20 cellular contexts compared by ENCODE assay signal in the genomic region with DNA sequence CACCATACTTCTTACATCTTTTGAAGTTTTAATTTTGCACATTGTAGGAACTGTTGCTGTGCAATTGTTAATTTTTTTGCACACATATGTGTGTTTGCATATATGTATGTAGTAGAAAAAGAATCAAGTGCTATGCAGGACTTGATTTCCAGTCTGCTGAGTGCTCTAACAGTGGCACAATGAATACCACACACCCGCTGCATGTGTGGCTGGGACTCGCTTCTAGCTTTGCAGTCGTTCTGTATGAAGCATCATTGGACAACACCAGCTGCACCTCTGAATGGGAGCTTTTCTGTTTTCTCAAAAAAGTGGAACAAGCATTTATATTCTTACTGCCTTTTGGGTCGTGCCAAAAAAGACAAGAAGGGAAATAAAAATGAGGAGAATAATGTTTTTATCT.
DNase-seq lines count a peak whose midpoint lies in the region; ATAC-seq and TF ChIP-seq lines count a peak whose summit lies in the region.
"Had no signal": no experiment of that assay in that cellular context is flagged by ENCODE, and none has a peak within 500 bp of the region (broad histone marks: within the 10 kb centered on the region; RNA-seq: fewer than 3 reads in every experiment).

No MANE protein-coding gene starts in this region.

- no peaks in the 10 kb centered on the region for H3K27me3 Mint-ChIP-seq in naive thymus-derived CD8-positive, alpha-beta T cell
- peaks cover 0 to 3% (median 0%) of the 10 kb centered on the region in 3 donors for H3K27me3 Mint-ChIP-seq in immature natural killer cell (ENCODE audit: low read depth in 3 of 3)
- H3K27me3 Mint-ChIP-seq: activated CD8-positive, alpha-beta memory T cell treated with anti-CD3 and anti-CD28 coated beads, Interleukin-2, amount 10 ng/mL, durations not matched to agents 7 days and 5 days had no signal

- 35 to 39% methylated on average over 4 of the region's 4 CpGs for WGBS in aorta, 2 donors
- WGBS in SK-N-SH (ENCODE audit: low lambda C conversion rate) = 92% methylated on average over 4 of the region's 4 CpGs

- peaks cover 30 to 72% (median 61%) of the 10 kb centered on the region in 4 donors for H3K4me1 Mint-ChIP-seq in naive thymus-derived CD8-positive, alpha-beta T cell
- H3K4me1 Mint-ChIP-seq in immature natural killer cell = peaks cover 21 to 56% of the 10 kb centered on the region in 2 donors
- H3K4me1 Mint-ChIP-seq: CD14-positive monocyte had no signal

- peak overlapping the region in 2 of 10 donors; percentile 1 to 15 for H3K4me3 Mint-ChIP-seq in naive thymus-derived CD8-positive, alpha-beta T cell
- H3K4me3 Mint-ChIP-seq in immature natural killer cell = no peak overlapping the region
- H3K4me3 Mint-ChIP-seq: activated CD8-positive, alpha-beta memory T cell treated with anti-CD3 and anti-CD28 coated beads, Interleukin-2, amount 10 ng/mL, durations not matched to agents 7 days and 5 days; CD14-positive monocyte had no signal

- intact Hi-C loops in left ventricle myocardium inferior (cut with micrococcal nuclease) (no loop called here), Right ventricle myocardium superior (cut with DNase I) (no loop called here), dorsolateral prefrontal cortex (cut with DNase I) (loop anchor here in 1 of 2 donors (5.0 kb wide), 2 partner anchors 49 to 564 kb away; partner anchors contain the start of gene FOXP1), aorta (cut with DNase I) (loop anchor here in 1 of 2 donors (5.0 kb wide), 1 partner anchor 44 kb away; no protein-coding TSS in a partner anchor)

- H3K79me2 ChIP-seq in SK-N-SH (ENCODE audit: insufficient read depth) = peaks cover 96% of the 10 kb centered on the region

- ATAC-seq in Right ventricle myocardium superior (ENCODE audit: poor library complexity) (no peak), aorta (ENCODE audit: low FRiP score) (no peak), HG02973 (IDR thresholded peaks at IDR 0.05; ENCODE audit: unreplicated experiment) (no peak)
- ATAC-seq in naive thymus-derived CD8-positive, alpha-beta T cell = peak in 1 of 2 donors; percentile 21
- ATAC-seq: activated CD4-positive, CD25-positive, alpha-beta regulatory T cell treated with anti-CD3 and anti-CD28 coated beads, Interleukin-2, amount 50 U/mL, for 24 hours; activated CD8-positive, alpha-beta memory T cell treated with anti-CD3 and anti-CD28 coated beads, Interleukin-2, amount 10 ng/mL, durations not matched to agents 7 days and 5 days; left lobe of liver; mucosa of descending colon had no signal

- TF ChIP-seq RAD21 in SK-N-SH (IDR thresholded peaks at IDR 0.05; ENCODE audit: low read length) = no peak

- no peak overlapping the region for H3K4me2 ChIP-seq in SK-N-SH

- H3K4me3 ChIP-seq in left ventricle myocardium inferior (no peak overlapping the region), dorsolateral prefrontal cortex (peak overlapping the region in 17 of 59 donors; percentile 2 to 33 (median 12)), aorta (ENCODE audit: low read length in 2 of 2) (no peak overlapping the region), SK-N-SH (ENCODE audit: low read depth in 2 of 2, low read length in 1 of 2) (no peak overlapping the region)
- H3K4me3 ChIP-seq: mucosa of descending colon, Peyer's patch, testis had no signal

- H3K27ac Mint-ChIP-seq in naive thymus-derived CD8-positive, alpha-beta T cell = peak overlapping the region in 9 of 10 donors; percentile 18 to 87 (median 57)
- H3K27ac Mint-ChIP-seq in immature natural killer cell = peak overlapping the region in 1 of 6 donors; percentile 51
- H3K27ac Mint-ChIP-seq: activated CD8-positive, alpha-beta memory T cell treated with anti-CD3 and anti-CD28 coated beads, Interleukin-2, amount 10 ng/mL, durations not matched to agents 7 days and 5 days; CD14-positive monocyte had no signal

- POLR2A ChIA-PET in naive thymus-derived CD8-positive, alpha-beta T cell (lab: Charles Lee) = no interaction called here
- POLR2A ChIA-PET in SK-N-SH (lab: Yijun Ruan, JAX) = no interaction called here

- H3K27ac ChIP-seq in left ventricle myocardium inferior (replicated peaks) (peak overlapping the region; percentile 6), dorsolateral prefrontal cortex (peak overlapping the region in 58 of 59 donors; percentile 3 to 91 (median 78)), aorta (ENCODE audit: low read depth in 1 of 2, low read length in 2 of 2) (peak overlapping the region; percentile 37 to 57), SK-N-SH (ENCODE audit: low read depth in 2 of 2, low read length in 1 of 2) (no peak overlapping the region)
- H3K27ac ChIP-seq: Peyer's patch, testis had no signal

- peaks cover 0 to 4% (median 0%) of the 10 kb centered on the region in 9 donors for H3K9me3 Mint-ChIP-seq in naive thymus-derived CD8-positive, alpha-beta T cell
- no peaks in the 10 kb centered on the region for H3K9me3 Mint-ChIP-seq in immature natural killer cell

- H3K9ac ChIP-seq in SK-N-SH = no peak overlapping the region

- no peak overlapping the region for H2AFZ ChIP-seq in SK-N-SH (ENCODE audit: low read depth)

- DNase-seq in left ventricle myocardium inferior (no peak), Right ventricle myocardium superior (no peak), dorsolateral prefrontal cortex (peak in 9 of 10 donors; percentile 40 to 80 (median 61)), aorta (no peak), SK-N-SH (no peak), immature natural killer cell (no peak)
- DNase-seq in naive thymus-derived CD8-positive, alpha-beta T cell = no peak
- DNase-seq: activated CD8-positive, alpha-beta memory T cell treated with anti-CD3 and anti-CD28 coated beads, Interleukin-2, amount 10 ng/mL, durations not matched to agents 7 days and 5 days; activated effector memory CD4-positive, alpha-beta T cell treated with anti-CD3 and anti-CD28 coated beads, Interleukin-2, amount 50 U/mL, for 16 hours; GF-D8; mucosa of descending colon; NCI-H1092; NCI-H510A treated with DMSO at 0.1 percent for 48 hours; Peyer's patch; T-helper 9 cell; testis had no signal

- H3K27me3 ChIP-seq in left ventricle myocardium inferior (ENCODE audit: low read depth) (no peaks in the 10 kb centered on the region), dorsolateral prefrontal cortex (no peaks in the 10 kb centered on the region), aorta (ENCODE audit: control insufficient read depth in 1 of 2, insufficient read depth in 2 of 2, low read length in 1 of 2) (no peaks in the 10 kb centered on the region), SK-N-SH (ENCODE audit: insufficient read depth) (no peaks in the 10 kb centered on the region)
- H3K27me3 ChIP-seq: Peyer's patch, testis had no signal

- no peaks in the 10 kb centered on the region for H3K9me2 ChIP-seq in SK-N-SH

- peaks cover 13 to 76% (median 27%) of the 10 kb centered on the region in 3 donors for H3K36me3 Mint-ChIP-seq in naive thymus-derived CD8-positive, alpha-beta T cell
- peaks cover 0 to 12% (median 12%) of the 10 kb centered on the region in 3 donors for H3K36me3 Mint-ChIP-seq in immature natural killer cell

- peaks cover 16% of the 10 kb centered on the region for H3K36me3 ChIP-seq in left ventricle myocardium inferior
- peaks cover 0 to 5% of the 10 kb centered on the region in 2 donors for H3K36me3 ChIP-seq in aorta (ENCODE audit: control insufficient read depth in 1 of 2, insufficient read depth in 2 of 2, low read length in 1 of 2)
- peaks cover 0 to 37% of the 10 kb centered on the region in 2 experiments for H3K36me3 ChIP-seq in SK-N-SH (replicated peaks in 1 of 2; ENCODE audit: control insufficient read depth in 1 of 2, insufficient read depth in 2 of 2, low read length in 1 of 2)

- H3F3A ChIP-seq in SK-N-SH (replicated peaks; ENCODE audit: insufficient read depth) = peaks cover 19% of the 10 kb centered on the region

- TF ChIP-seq CTCF in left ventricle myocardium inferior (IDR thresholded peaks at IDR 0.05; ENCODE audit: borderline replicate concordance) (no peak), dorsolateral prefrontal cortex (IDR thresholded peaks at IDR 0.05 in 54 of 56, conservative IDR thresholded peaks at IDR 0.05 in 2 of 56; ENCODE audit: low read depth in 1 of 56, partially characterized antibody in 56 of 56) (peak in 2 of 56 donors; percentile 12 to 24), SK-N-SH (IDR thresholded peaks at IDR 0.05) (no peak)

- CTCF ChIA-PET in SK-N-SH (lab: Yijun Ruan, JAX) = interaction anchor here (0.6 to 0.9 kb wide), 2 partner anchors 12 to 15 kb away, joined by 3 read pairs; no protein-coding TSS in a partner anchor

- H3K4me1 ChIP-seq in left ventricle myocardium inferior (peaks cover 41% of the 10 kb centered on the region), aorta (ENCODE audit: control insufficient read depth in 1 of 2, insufficient read depth in 2 of 2, low read length in 2 of 2) (peaks cover 5 to 15% of the 10 kb centered on the region in 2 donors), SK-N-SH (ENCODE audit: control insufficient read depth in 1 of 2, insufficient read depth in 2 of 2, low read depth in 1 of 2, low read length in 1 of 2) (peaks cover 0 to 2% of the 10 kb centered on the region in 2 experiments; a peak in 2 of 4 replicates)
- H3K4me1 ChIP-seq: testis had no signal

- H3K9me3 ChIP-seq in left ventricle myocardium inferior (replicated peaks) (no peaks in the 10 kb centered on the region), aorta (ENCODE audit: control insufficient read depth, low read length) (no peaks in the 10 kb centered on the region), SK-N-SH (no peaks in the 10 kb centered on the region)
- H3K9me3 ChIP-seq: mucosa of descending colon, Peyer's patch, testis had no signal

- TF ChIP-seq EP300 in SK-N-SH (IDR thresholded peaks at IDR 0.05; ENCODE audit: borderline replicate concordance in 1 of 2, low read depth in 1 of 2, low read length in 1 of 2) = no peak

- peaks cover 8% of the 10 kb centered on the region; the same call in 1 of the 2 replicates for H4K20me1 ChIP-seq in SK-N-SH (ENCODE audit: insufficient read depth)

Comparison
In these comparisons a context has a peak if more than half of its experiments do, and no peak if none do; other contexts are left out.
1. DNase-seq: peak in dorsolateral prefrontal cortex (9 of 10); none in left ventricle myocardium inferior (single experiment), Right ventricle myocardium superior (single experiment), naive thymus-derived CD8-positive, alpha-beta T cell (0 of 10), aorta (0 of 2), SK-N-SH (single experiment) and immature natural killer cell (0 of 3).
2. H3K27ac ChIP-seq: peak in left ventricle myocardium inferior (single experiment), dorsolateral prefrontal cortex (58 of 59) and aorta (2 of 2); none in SK-N-SH (0 of 2).